In the genomic region with DNA sequence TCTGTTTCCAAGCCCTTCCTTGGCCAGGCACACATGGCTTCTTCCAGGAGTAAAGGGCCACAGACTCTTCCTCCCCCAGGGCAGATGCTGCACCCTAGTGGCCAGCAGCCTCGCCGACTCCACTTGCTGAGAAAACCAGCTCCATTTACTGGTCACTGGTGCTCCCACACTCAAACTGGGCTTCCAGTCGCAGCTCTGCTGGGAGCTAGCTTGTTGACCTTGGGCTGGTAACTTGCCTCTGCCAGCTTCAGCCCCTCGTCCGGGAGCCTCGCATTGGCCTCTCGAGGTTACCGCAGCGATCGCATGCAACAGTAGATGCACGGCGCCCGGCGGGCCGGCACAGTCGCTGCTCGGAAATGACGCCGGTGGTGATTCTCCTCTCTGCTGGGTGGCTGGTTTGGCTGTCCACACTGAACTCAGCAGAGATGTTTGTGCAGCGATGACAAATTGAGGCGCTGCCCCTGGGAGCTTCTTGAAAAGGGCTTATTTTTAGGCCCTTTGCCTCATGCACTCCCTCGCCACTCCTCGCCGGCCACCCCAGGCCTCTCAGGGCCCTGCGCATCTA, we compare ENCODE assay signal across 1 cellular context.
A peak's percentile ranks its signal among the peaks of the same experiment; 100 is the strongest.
TF ChIP-seq lines count a peak whose summit lies in the region.

No MANE protein-coding gene starts in this region.

TF ChIP-seq in H1, 55 proteins besides CTCF, POLR2A, EP300 and RAD21 (continued from another document):
- TF ChIP-seq YY1 (IDR thresholded peaks at IDR 0.05; ENCODE audit: low read depth, low read length) (0 out of 2 replicates have a peak, but pooled peaks have one; percentile 21), KDM4A (IDR thresholded peaks at IDR 0.05; ENCODE audit: low read depth, low read length, severe bottlenecking) (no peak), POLR2AphosphoS5 (IDR thresholded peaks at IDR 0.05; ENCODE audit: low read depth, low read length) (no peak), SIN3A (conservative IDR thresholded peaks at IDR 0.05 in 1 of 2, IDR thresholded peaks at IDR 0.05 in 1 of 2; ENCODE audit: low read depth in 1 of 2, low read length in 2 of 2) (no peak), TEAD4 (IDR thresholded peaks at IDR 0.05; ENCODE audit: low read depth, low read length) (no peak), NANOG (IDR thresholded peaks at IDR 0.05; ENCODE audit: insufficient read depth, low read depth, low read length, poor library complexity, severe bottlenecking) (no peak), JUND (IDR thresholded peaks at IDR 0.05; ENCODE audit: low read length) (no peak; the same call in 1 of the 2 replicates)
- TF ChIP-seq, protein P1, sequence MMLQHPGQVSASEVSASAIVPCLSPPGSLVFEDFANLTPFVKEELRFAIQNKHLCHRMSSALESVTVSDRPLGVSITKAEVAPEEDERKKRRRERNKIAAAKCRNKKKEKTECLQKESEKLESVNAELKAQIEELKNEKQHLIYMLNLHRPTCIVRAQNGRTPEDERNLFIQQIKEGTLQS (IDR thresholded peaks at IDR 0.05; ENCODE audit: insufficient read depth, low read depth, low read length), result 0 out of 2 replicates have a peak, but pooled peaks have one; percentile 24
TF ChIP-seq in H1: peak in this region for 2.
